ENCODE assay signal across 10 cellular contexts in the genomic region with DNA sequence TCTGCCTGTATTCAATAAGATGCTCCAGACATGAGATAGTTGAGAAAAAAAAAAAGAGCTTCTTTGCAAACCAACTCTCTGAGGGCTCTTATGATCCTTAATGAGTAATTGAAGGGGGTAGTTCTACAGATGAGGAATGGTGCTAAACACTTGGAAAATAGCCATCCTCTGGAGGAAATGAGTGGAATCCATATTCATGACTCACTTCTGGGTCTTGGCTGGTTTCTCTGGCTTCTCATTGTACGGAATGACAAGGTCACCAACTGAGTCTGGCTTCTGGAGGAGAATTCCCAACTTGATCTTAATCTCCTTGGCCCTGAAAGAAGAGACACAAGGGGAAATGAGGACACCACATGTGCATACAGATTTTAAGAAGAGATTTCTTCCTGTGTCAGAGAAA. TPM values are rescaled to one million over a fixed set of nuclear protein-coding genes. Genes with fewer than 3 reads are reported as not detected.
DNase-seq lines count a peak whose midpoint lies in the region; ATAC-seq, FAIRE-seq and TF ChIP-seq lines count a peak whose summit lies in the region.
"Had no signal": no experiment of that assay in that cellular context is flagged by ENCODE, and none has a peak within 500 bp of the region (broad histone marks: within the 10 kb centered on the region; RNA-seq: fewer than 3 reads in every experiment).

No MANE protein-coding gene starts in this region.

- H3K18ac ChIP-seq in neuronal stem cell (ENCODE audit: low read length) = no peak overlapping the region

- H3K27me3 ChIP-seq in pancreas = no peaks in the 10 kb centered on the region
- no peaks in the 10 kb centered on the region for H3K27me3 ChIP-seq in neuronal stem cell (ENCODE audit: control insufficient read depth in 3 of 3, insufficient read depth in 3 of 3, low read depth in 1 of 3, low read length in 3 of 3)
- H3K27me3 ChIP-seq: neutrophil had no signal

- H3K4ac ChIP-seq in neuronal stem cell (ENCODE audit: low read length) = no peak overlapping the region

- H2AFZ ChIP-seq in neuronal stem cell (ENCODE audit: low read length) = no peak overlapping the region

- no peak overlapping the region for H4K8ac ChIP-seq in neuronal stem cell (ENCODE audit: low read depth, low read length)

- no peaks in the 10 kb centered on the region for H3K79me1 ChIP-seq in neuronal stem cell (ENCODE audit: low read depth, low read length)

- H2BK15ac ChIP-seq in neuronal stem cell (ENCODE audit: low read length) = no peak overlapping the region

- intact Hi-C loops in pancreas (cut with DNase I) = no loop called here

- peak; percentile 14 to 72 (median 48) for ATAC-seq in pancreas

- 26 to 35% methylated on average over 1 of the region's 1 CpG for WGBS in pancreas, 2 donors
- WGBS in neuronal stem cell (ENCODE audit: extremely low coverage in 2 of 2, insufficient read length in 2 of 2, insufficient replicate concordance in 1 of 2), 2 donors = no CpG with 5 or more reads among the region's 1 CpG

- TF ChIP-seq CTCF in fibroblast of the aortic adventitia (IDR thresholded peaks at IDR 0.05; ENCODE audit: insufficient read depth, low read length) (no peak), pancreas (IDR thresholded peaks at IDR 0.05) (no peak)

- no peak overlapping the region for H3K9ac ChIP-seq in neuronal stem cell (ENCODE audit: low read depth, low read length, poor library complexity)

- DNase-seq in ELR (ENCODE audit: low read depth) (peak; percentile 99), fibroblast of the aortic adventitia (ENCODE audit: low read depth) (peak; percentile 98), pancreas (no peak), cortex of kidney (lab: John Stamatoyannopoulos, UW) (no peak), NCI-H748 (lab: John Stamatoyannopoulos, UW; ENCODE audit: unreplicated experiment) (no peak), neuronal stem cell (ENCODE audit: low spot score) (no peak)
- no peak for DNase-seq in activated CD4-positive, alpha-beta T cell treated with anti-CD3 and anti-CD28 coated beads for 48 hours
- DNase-seq: caudate nucleus had no signal

- H2BK120ac ChIP-seq in neuronal stem cell (ENCODE audit: low read depth, low read length) = no peak overlapping the region

- H3K36me3 ChIP-seq in pancreas (no peaks in the 10 kb centered on the region), neuronal stem cell (replicated peaks in 1 of 2; ENCODE audit: control insufficient read depth in 2 of 2, insufficient read depth in 2 of 2, low read length in 2 of 2) (peaks cover 0 to 2% of the 10 kb centered on the region in 2 donors)
- H3K36me3 ChIP-seq: neutrophil had no signal

- no peak overlapping the region for H3K14ac ChIP-seq in neuronal stem cell (ENCODE audit: low read length)

- no peak overlapping the region for H2BK12ac ChIP-seq in neuronal stem cell (ENCODE audit: low read length)

- H3K4me3 ChIP-seq in fibroblast of the aortic adventitia (ENCODE audit: low read depth, low read length) = no peak overlapping the region
- no peak overlapping the region for H3K4me3 ChIP-seq in pancreas
- H3K4me3 ChIP-seq in neuronal stem cell (ENCODE audit: low read length in 2 of 2) = no peak overlapping the region

- H3K4me1 ChIP-seq in pancreas (no peaks in the 10 kb centered on the region), neuronal stem cell (ENCODE audit: control insufficient read depth in 2 of 2, insufficient read depth in 1 of 2, low read depth in 1 of 2, low read length in 2 of 2) (no peaks in the 10 kb centered on the region)

- FAIRE-seq in pancreas (lab: Jason Lieb, UNC) = no peak

- H2BK5ac ChIP-seq in neuronal stem cell (ENCODE audit: low read length) = no peak overlapping the region

- H3K4me2 ChIP-seq in neuronal stem cell (ENCODE audit: insufficient read depth, low read length, poor library complexity, severe bottlenecking) = no peak overlapping the region

- no peak overlapping the region for H2AK5ac ChIP-seq in neuronal stem cell (ENCODE audit: low read depth, low read length)

- H3K27ac ChIP-seq in pancreas (peak overlapping the region in 1 of 4 donors; percentile 9), neuronal stem cell (replicated peaks; ENCODE audit: low read length) (no peak overlapping the region)
- H3K27ac ChIP-seq: neutrophil had no signal

- H3K23ac ChIP-seq in neuronal stem cell (ENCODE audit: low read depth, low read length, poor library complexity) = no peak overlapping the region

- no peak overlapping the region for H4K91ac ChIP-seq in neuronal stem cell (ENCODE audit: low read depth, low read length, poor library complexity)

- H3K9me3 ChIP-seq in pancreas = no peaks in the 10 kb centered on the region
- H3K9me3 ChIP-seq in neuronal stem cell (replicated peaks in 1 of 2; ENCODE audit: control insufficient read depth in 2 of 2, insufficient read depth in 1 of 2, low read depth in 1 of 2, low read length in 2 of 2) = no peaks in the 10 kb centered on the region
- H3K9me3 ChIP-seq: neutrophil had no signal

TF ChIP-seq in PFSK-1, 5 proteins besides CTCF, POLR2A, EP300 and RAD21:
- TF ChIP-seq POLR2AphosphoS5 (IDR thresholded peaks at IDR 0.05; ENCODE audit: low read depth, low read length) (no peak), TAF1 (IDR thresholded peaks at IDR 0.05; ENCODE audit: borderline replicate concordance, insufficient read depth, low read length) (peak; percentile 31; the same call in 1 of the 2 replicates), SIN3A (IDR thresholded peaks at IDR 0.05; ENCODE audit: borderline replicate concordance, insufficient read depth, low read length) (0 out of 2 replicates have a peak, but pooled peaks have one; percentile 33), FOXP2 (optimal IDR thresholded peaks at IDR 0.05; ENCODE audit: borderline replicate concordance, extremely low read depth, extremely low read length, insufficient read depth) (no peak), REST (IDR thresholded peaks at IDR 0.05; ENCODE audit: insufficient read depth in 1 of 2, low read depth in 2 of 2, low read length in 2 of 2) (peak in 1 of 2 experiments; percentile 64; a peak in 1 of 4 replicates)

RNA-seq across cellular contexts. Expression of gene RGS5, which starts 34.7 kb away (rescaled TPM):
- 1.3 TPM for polyA plus RNA-seq in PFSK-1 (2012; ENCODE audit: insufficient read length, low read depth)
- total RNA-seq in fibroblast of the aortic adventitia (ENCODE audit: low replicate concordance) = 6.4 and 20.2 TPM in 2 replicates
- 10 to 100 TPM; 10.0 to 32.4 (median 16.5) TPM for total RNA-seq in pancreas
- 10 to 100 TPM in 1 of 2 donors, 1 to 10 TPM in 1; 3.4 to 25.9 TPM for polyA plus RNA-seq in pancreas
- 45.2 TPM for polyA plus RNA-seq in neuronal stem cell (2013, experiment 1 of 2)
- polyA plus RNA-seq in neuronal stem cell (2013, experiment 2 of 2) = 46.0 TPM

Comparison
In these comparisons a context has a peak if more than half of its experiments do, and no peak if none do; other contexts are left out.
1. DNase-seq: peak in ELR (single experiment) and fibroblast of the aortic adventitia (single experiment); none in pancreas (0 of 6), cortex of kidney (single experiment), NCI-H748 (single experiment), neuronal stem cell (single experiment) and activated CD4-positive, alpha-beta T cell treated with anti-CD3 and anti-CD28 coated beads for 48 hours (single experiment).